ENCODE assay signal across 23 cellular contexts in the genomic region with DNA sequence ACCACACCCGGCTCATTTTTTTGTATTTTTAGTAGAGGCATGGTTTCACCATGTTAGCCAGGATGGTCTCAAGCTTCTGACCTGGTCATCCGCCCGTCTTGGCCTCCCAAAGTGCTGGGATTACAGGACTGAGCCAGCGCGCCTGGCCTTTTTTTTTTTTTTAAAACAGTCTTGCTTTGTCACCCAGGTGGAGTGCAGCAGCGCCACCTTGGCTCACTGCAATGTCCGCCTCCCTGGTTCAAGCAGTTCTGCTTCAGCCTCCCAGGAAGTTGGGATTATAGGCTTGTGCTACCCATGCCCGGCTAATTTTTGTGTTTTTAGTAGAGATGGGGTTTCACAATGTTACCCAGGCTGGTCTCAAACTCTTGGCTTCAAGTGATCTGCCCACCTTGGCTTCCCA.
"Had no signal": no experiment of that assay in that cellular context is flagged by ENCODE, and none has a peak within 500 bp of the region (broad histone marks: within the 10 kb centered on the region; RNA-seq: fewer than 3 reads in every experiment).

No MANE protein-coding gene starts in this region.

- DNase-seq: IMR-90, Karpas-422, KG1, MG63, NCI-H1092 treated with DMSO at 0.1 percent for 48 hours, NCI-H1436, NCI-H187, NCI-H2029, NCI-H2081 treated with DMSO at 0.1 percent for 48 hours, NCI-H2171, NCI-H226, NCI-H446, NCI-H510A, NCI-H524 treated with DMSO at 0.1 percent for 48 hours, NCI-H69, NCI-H774, Right ventricle myocardium superior, RPMI8226, SIG-M5 had no signal

- H3K4me3 ChIP-seq: MG63, SJSA1, SK-N-MC had no signal

- H3K27ac ChIP-seq: SJSA1, SK-N-MC had no signal

- ATAC-seq: HepG2 had no signal

- H3K27me3 ChIP-seq: MG63, SJSA1 had no signal

- FAIRE-seq: HepG2, RCC 7860 had no signal

- H3K9me3 ChIP-seq: MG63, SJSA1 had no signal

- H3K4me1 ChIP-seq: SJSA1 had no signal
